ENCODE assay signal across 25 cellular contexts in genomic region chr13:32178763-32179162, GRCh38.
DNase-seq lines count a peak whose midpoint lies in the region; ATAC-seq and TF ChIP-seq lines count a peak whose summit lies in the region.
"Had no signal": no experiment of that assay in that cellular context is flagged by ENCODE, and none has a peak within 500 bp of the region (broad histone marks: within the 10 kb centered on the region; RNA-seq: fewer than 3 reads in every experiment).

No MANE protein-coding gene starts in this region.

- H3K27ac Mint-ChIP-seq in WTC11: no peak overlapping the region
- H3K27ac Mint-ChIP-seq: CD4-positive, alpha-beta T cell; H9; HFFc6 had no signal

- ATAC-seq in left ventricle myocardium superior (peak; percentile 37), Right ventricle myocardium superior (ENCODE audit: poor library complexity) (no peak), lower lobe of right lung (peak; percentile 42 to 51), GM19452 (IDR thresholded peaks at IDR 0.05; ENCODE audit: unreplicated experiment) (no peak), WTC11 (no peak)
- ATAC-seq: Panc1, SK-N-SH treated with all-trans-retinoic acid at 6 μM for 48 hours had no signal

- CTCF ChIA-PET in WTC11 (lab: Charles Lee): interaction anchor here (5.4 kb wide), 1 partner anchor 14 kb away, joined by 36 read pairs; no protein-coding TSS in a partner anchor

- H3K9me3 Mint-ChIP-seq in WTC11: no peaks in the 10 kb centered on the region
- H3K9me3 Mint-ChIP-seq: CD4-positive, alpha-beta T cell; H9; HFFc6 had no signal

- POLR2A ChIA-PET in WTC11 (lab: Charles Lee): no interaction called here

- H3K27me3 ChIP-seq in lower lobe of right lung (ENCODE audit: low read depth): no peaks in the 10 kb centered on the region
- H3K27me3 ChIP-seq: BLaER1 had no signal

- no peaks in the 10 kb centered on the region for H3K36me3 Mint-ChIP-seq in WTC11

- H3K4me1 ChIP-seq in lower lobe of right lung: no peaks in the 10 kb centered on the region
- H3K4me1 ChIP-seq: BLaER1 had no signal

- no peaks in the 10 kb centered on the region for H3K4me1 Mint-ChIP-seq in WTC11
- H3K4me1 Mint-ChIP-seq: H9 had no signal

- H3K27ac ChIP-seq in lower lobe of right lung: no peak overlapping the region
- H3K27ac ChIP-seq: 22Rv1, BLaER1, GM23248 had no signal

- intact Hi-C loops in left ventricle myocardium superior (cut with micrococcal nuclease): no loop called here
- intact Hi-C loops in Right ventricle myocardium superior (cut with DNase I): no loop called here
- intact Hi-C loops in lower lobe of right lung (cut with DNase I): no loop called here

- H3K9me3 ChIP-seq in lower lobe of right lung: no peaks in the 10 kb centered on the region
- H3K9me3 ChIP-seq: BLaER1 had no signal

- H3K27me3 Mint-ChIP-seq in WTC11 (ENCODE audit: low read depth): no peaks in the 10 kb centered on the region
- H3K27me3 Mint-ChIP-seq: CD4-positive, alpha-beta T cell had no signal

- H3K36me3 ChIP-seq in lower lobe of right lung: peaks cover 3% of the 10 kb centered on the region
- H3K36me3 ChIP-seq: BLaER1 had no signal

- no peak for TF ChIP-seq CTCF in lower lobe of right lung (IDR thresholded peaks at IDR 0.05)
- TF ChIP-seq CTCF in WTC11 (IDR thresholded peaks at IDR 0.05): no peak

- DNase-seq in DMS 273 (lab: John Stamatoyannopoulos, UW; ENCODE audit: unreplicated experiment): peak; percentile 41
- no peak for DNase-seq in DMS 273 treated with DMSO at 0.1 percent for 48 hours (lab: John Stamatoyannopoulos, UW)
- DNase-seq in left ventricle myocardium superior: no peak
- DNase-seq in Right ventricle myocardium superior: no peak
- no peak for DNase-seq in lower lobe of right lung
- DNase-seq in activated CD4-positive, alpha-beta T cell treated with anti-CD3 and anti-CD28 coated beads for 48 hours: no peak
- DNase-seq in WTC11 (ENCODE audit: low spot score): no peak
- DNase-seq: ACHN; CD4-positive, alpha-beta T cell; COR-L47; GM23248; H9; HFFc6; KBM-7; MM.1S; NCI-H1092; NCI-H146; NCI-H2029 treated with DMSO at 0.1 percent for 48 hours; NCI-H226; NCI-H82 had no signal

- no peak overlapping the region for H3K4me3 Mint-ChIP-seq in WTC11
- H3K4me3 Mint-ChIP-seq: CD4-positive, alpha-beta T cell; H9; HFFc6 had no signal

- H3K4me3 ChIP-seq in lower lobe of right lung: no peak overlapping the region
- H3K4me3 ChIP-seq: BLaER1, GM23248 had no signal

TF ChIP-seq in WTC11, 78 proteins besides CTCF, POLR2A, EP300 and RAD21:
- TF ChIP-seq TEAD1 (CRISPR knock-in tag; IDR thresholded peaks at IDR 0.05) (no peak), MAX (CRISPR knock-in tag; IDR thresholded peaks at IDR 0.05) (no peak), NR2C2 (CRISPR knock-in tag; IDR thresholded peaks at IDR 0.05) (no peak), ATF2 (CRISPR knock-in tag; IDR thresholded peaks at IDR 0.05; ENCODE audit: borderline replicate concordance, low read depth) (no peak), ZNF232 (CRISPR knock-in tag; IDR thresholded peaks at IDR 0.05) (no peak), ZNF416 (CRISPR knock-in tag; IDR thresholded peaks at IDR 0.05) (no peak), TP53 (CRISPR knock-in tag; IDR thresholded peaks at IDR 0.05) (no peak), PRDM15 (CRISPR knock-in tag; IDR thresholded peaks at IDR 0.05) (no peak), PRRX2 (CRISPR knock-in tag; IDR thresholded peaks at IDR 0.05) (no peak), SMAD3 (CRISPR knock-in tag; IDR thresholded peaks at IDR 0.05; ENCODE audit: borderline replicate concordance) (no peak), MXD4 (CRISPR knock-in tag; IDR thresholded peaks at IDR 0.05; ENCODE audit: borderline replicate concordance) (no peak), ESRRA (CRISPR knock-in tag; IDR thresholded peaks at IDR 0.05; ENCODE audit: borderline replicate concordance) (no peak)
- TF ChIP-seq, protein P1, sequence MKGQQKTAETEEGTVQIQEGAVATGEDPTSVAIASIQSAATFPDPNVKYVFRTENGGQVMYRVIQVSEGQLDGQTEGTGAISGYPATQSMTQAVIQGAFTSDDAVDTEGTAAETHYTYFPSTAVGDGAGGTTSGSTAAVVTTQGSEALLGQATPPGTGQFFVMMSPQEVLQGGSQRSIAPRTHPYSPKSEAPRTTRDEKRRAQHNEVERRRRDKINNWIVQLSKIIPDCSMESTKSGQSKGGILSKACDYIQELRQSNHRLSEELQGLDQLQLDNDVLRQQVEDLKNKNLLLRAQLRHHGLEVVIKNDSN (CRISPR knock-in tag; IDR thresholded peaks at IDR 0.05): no peak
- TF ChIP-seq, protein P2, sequence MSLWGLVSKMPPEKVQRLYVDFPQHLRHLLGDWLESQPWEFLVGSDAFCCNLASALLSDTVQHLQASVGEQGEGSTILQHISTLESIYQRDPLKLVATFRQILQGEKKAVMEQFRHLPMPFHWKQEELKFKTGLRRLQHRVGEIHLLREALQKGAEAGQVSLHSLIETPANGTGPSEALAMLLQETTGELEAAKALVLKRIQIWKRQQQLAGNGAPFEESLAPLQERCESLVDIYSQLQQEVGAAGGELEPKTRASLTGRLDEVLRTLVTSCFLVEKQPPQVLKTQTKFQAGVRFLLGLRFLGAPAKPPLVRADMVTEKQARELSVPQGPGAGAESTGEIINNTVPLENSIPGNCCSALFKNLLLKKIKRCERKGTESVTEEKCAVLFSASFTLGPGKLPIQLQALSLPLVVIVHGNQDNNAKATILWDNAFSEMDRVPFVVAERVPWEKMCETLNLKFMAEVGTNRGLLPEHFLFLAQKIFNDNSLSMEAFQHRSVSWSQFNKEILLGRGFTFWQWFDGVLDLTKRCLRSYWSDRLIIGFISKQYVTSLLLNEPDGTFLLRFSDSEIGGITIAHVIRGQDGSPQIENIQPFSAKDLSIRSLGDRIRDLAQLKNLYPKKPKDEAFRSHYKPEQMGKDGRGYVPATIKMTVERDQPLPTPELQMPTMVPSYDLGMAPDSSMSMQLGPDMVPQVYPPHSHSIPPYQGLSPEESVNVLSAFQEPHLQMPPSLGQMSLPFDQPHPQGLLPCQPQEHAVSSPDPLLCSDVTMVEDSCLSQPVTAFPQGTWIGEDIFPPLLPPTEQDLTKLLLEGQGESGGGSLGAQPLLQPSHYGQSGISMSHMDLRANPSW (CRISPR knock-in tag; conservative IDR thresholded peaks at IDR 0.05; ENCODE audit: low read depth): no peak

Comparison
In these comparisons a context has a peak if more than half of its experiments do, and no peak if none do; other contexts are left out.
1. ATAC-seq: peak in left ventricle myocardium superior (single experiment) and lower lobe of right lung (2 of 2); none in Right ventricle myocardium superior (single experiment), GM19452 (single experiment) and WTC11 (single experiment).